In genomic region chr11:61848631-61849030, GRCh38 we compare ENCODE assay signal across 27 cellular contexts.
"Had no signal": no experiment of that assay in that cellular context is flagged by ENCODE, and none has a peak within 500 bp of the region (broad histone marks: within the 10 kb centered on the region; RNA-seq: fewer than 3 reads in every experiment).

No MANE protein-coding gene starts in this region.

- H3K27ac ChIP-seq: colonic mucosa had no signal

- H3K4me1 ChIP-seq: colonic mucosa had no signal

- H3K36me3 Mint-ChIP-seq: activated naive CD4-positive, alpha-beta T cell treated with anti-CD3 and anti-CD28 coated beads, Interleukin-2, amount 50 U/mL, for 72 hours; T-cell had no signal

- H3K9me3 ChIP-seq: colonic mucosa had no signal

- H3K4me3 ChIP-seq: colonic mucosa had no signal

- H3K36me3 ChIP-seq: colonic mucosa had no signal

- ATAC-seq: activated CD8-positive, alpha-beta memory T cell treated with anti-CD3 and anti-CD28 coated beads, Interleukin-2, amount 10 ng/mL, durations not matched to agents 7 days and 5 days; activated CD8-positive, alpha-beta T cell treated with anti-CD3 and anti-CD28 coated beads, Interleukin-2, amount 10 ng/mL, durations not matched to agents 7 days and 5 days; activated naive CD4-positive, alpha-beta T cell treated with anti-CD3 and anti-CD28 coated beads, Interleukin-2, amount 50 U/mL, for 72 hours; esophagus mucosa; T-cell had no signal

- H3K4me3 Mint-ChIP-seq: activated CD4-positive, alpha-beta memory T cell treated with anti-CD3 and anti-CD28 coated beads for 36 hours; activated CD8-positive, alpha-beta memory T cell treated with anti-CD3 and anti-CD28 coated beads, Interleukin-2, amount 10 ng/mL, durations not matched to agents 7 days and 5 days; activated CD8-positive, alpha-beta T cell treated with anti-CD3 and anti-CD28 coated beads, Interleukin-2, amount 10 ng/mL, durations not matched to agents 7 days and 5 days; activated naive CD4-positive, alpha-beta T cell treated with anti-CD3 and anti-CD28 coated beads, Interleukin-2, amount 10 ng/mL, durations not matched to agents 7 days and 5 days; activated naive CD8-positive, alpha-beta T cell treated with anti-CD3 and anti-CD28 coated beads, Interleukin-2, amount 10 ng/mL, durations not matched to agents 7 days and 5 days; activated T-helper 1 cell treated with anti-CD3 and anti-CD28 coated beads, Interleukin-12 subunit alpha, Interleukin-12 subunit beta, Interleukin-2, Interleukin-4 antibody, amounts not matched to agents 30 ng/mL and 10 ng/mL and 1 ng/mL, durations not matched to agents 14 hours and 24 hours and 36 hours; endodermal cell; T-cell; T-helper 1 cell treated with Interleukin-12 subunit alpha and Interleukin-12 subunit beta and Interleukin-4 antibody, amounts not matched to agents 30 μg/mL and 1 μg/mL, for 36 hours had no signal

- H3K27ac Mint-ChIP-seq: activated CD4-positive, alpha-beta memory T cell treated with anti-CD3 and anti-CD28 coated beads for 36 hours; activated CD8-positive, alpha-beta memory T cell treated with anti-CD3 and anti-CD28 coated beads, Interleukin-2, amount 10 ng/mL, durations not matched to agents 7 days and 5 days; activated naive CD4-positive, alpha-beta T cell treated with anti-CD3 and anti-CD28 coated beads, Interleukin-2, amount 10 ng/mL, durations not matched to agents 7 days and 5 days; activated naive CD4-positive, alpha-beta T cell treated with anti-CD3 and anti-CD28 coated beads, Interleukin-2, amount 50 U/mL, for 72 hours; activated T-helper 1 cell treated with anti-CD3 and anti-CD28 coated beads, Interleukin-12 subunit alpha, Interleukin-12 subunit beta, Interleukin-2, Interleukin-4 antibody, amounts not matched to agents 30 ng/mL and 10 ng/mL and 1 ng/mL, durations not matched to agents 14 hours and 24 hours and 36 hours; endodermal cell; T-cell; T-helper 1 cell treated with Interleukin-12 subunit alpha and Interleukin-12 subunit beta and Interleukin-4 antibody, amounts not matched to agents 30 μg/mL and 1 μg/mL, for 36 hours had no signal

- H3K4me1 Mint-ChIP-seq: activated CD8-positive, alpha-beta memory T cell treated with anti-CD3 and anti-CD28 coated beads, Interleukin-2, amount 10 ng/mL, durations not matched to agents 7 days and 5 days; endodermal cell; T-cell had no signal

- H3K27me3 ChIP-seq: colonic mucosa had no signal

- H3K9me3 Mint-ChIP-seq: activated CD4-positive, alpha-beta memory T cell treated with anti-CD3 and anti-CD28 coated beads for 36 hours; activated naive CD4-positive, alpha-beta T cell treated with anti-CD3 and anti-CD28 coated beads, Interleukin-2, amount 10 ng/mL, durations not matched to agents 7 days and 5 days; activated naive CD4-positive, alpha-beta T cell treated with anti-CD3 and anti-CD28 coated beads, Interleukin-2, amount 50 U/mL, for 72 hours; activated naive CD8-positive, alpha-beta T cell treated with anti-CD3 and anti-CD28 coated beads, Interleukin-2, amount 10 ng/mL, durations not matched to agents 7 days and 5 days; activated T-helper 1 cell treated with anti-CD3 and anti-CD28 coated beads, Interleukin-12 subunit alpha, Interleukin-12 subunit beta, Interleukin-2, Interleukin-4 antibody, amounts not matched to agents 30 ng/mL and 10 ng/mL and 1 ng/mL, durations not matched to agents 14 hours and 24 hours and 36 hours; endodermal cell; T-cell; T-helper 1 cell treated with Interleukin-12 subunit alpha and Interleukin-12 subunit beta and Interleukin-4 antibody, amounts not matched to agents 30 μg/mL and 1 μg/mL, for 36 hours had no signal

- H3K27me3 Mint-ChIP-seq: activated CD4-positive, alpha-beta memory T cell treated with anti-CD3 and anti-CD28 coated beads for 36 hours; activated CD8-positive, alpha-beta memory T cell treated with anti-CD3 and anti-CD28 coated beads, Interleukin-2, amount 10 ng/mL, durations not matched to agents 7 days and 5 days; activated naive CD4-positive, alpha-beta T cell treated with anti-CD3 and anti-CD28 coated beads, Interleukin-2, amount 10 ng/mL, durations not matched to agents 7 days and 5 days; activated naive CD8-positive, alpha-beta T cell treated with anti-CD3 and anti-CD28 coated beads, Interleukin-2, amount 10 ng/mL, durations not matched to agents 7 days and 5 days; T-cell had no signal

- DNase-seq: activated CD4-positive, alpha-beta memory T cell treated with anti-CD3 and anti-CD28 coated beads for 36 hours; activated CD4-positive, alpha-beta T cell treated with anti-CD3 and anti-CD28 coated beads for 1 hour; activated CD4-positive, alpha-beta T cell treated with anti-CD3 and anti-CD28 coated beads for 4 hours; activated CD4-positive, alpha-beta T cell treated with anti-CD3 and anti-CD28 coated beads, Interleukin-2, amount 50 U/mL, for 1 hour; activated CD8-positive, alpha-beta memory T cell treated with anti-CD3 and anti-CD28 coated beads, Interleukin-2, amount 10 ng/mL, durations not matched to agents 7 days and 5 days; activated CD8-positive, alpha-beta memory T cell treated with anti-CD3 and anti-CD28 coated beads, Interleukin-2, amount 50 U/mL, for 4 hours; activated CD8-positive, alpha-beta T cell treated with anti-CD3 and anti-CD28 coated beads, Interleukin-2, amount 10 ng/mL, durations not matched to agents 7 days and 5 days; activated gamma-delta T cell; activated naive CD4-positive, alpha-beta T cell; activated naive CD4-positive, alpha-beta T cell treated with anti-CD3 and anti-CD28 coated beads, Interleukin-2, amount 10 ng/mL, durations not matched to agents 7 days and 5 days; activated naive CD8-positive, alpha-beta T cell treated with anti-CD3 and anti-CD28 coated beads, Interleukin-2, amount 10 ng/mL, durations not matched to agents 7 days and 5 days; activated T-cell treated with anti-CD3 and anti-CD28 coated beads, Interleukin-2, amount 50 U/mL, for 1 hour; activated T-cell treated with anti-CD3 and anti-CD28 coated beads, Interleukin-2, amount 50 U/mL, for 48 hours; amniotic stem cell; anterior cingulate cortex; caudate nucleus; colonic mucosa; effector memory CD4-positive, alpha-beta T cell; endodermal cell; foreskin fibroblast; head of caudate nucleus; SW 1271; T-cell had no signal
